In the genomic region with DNA sequence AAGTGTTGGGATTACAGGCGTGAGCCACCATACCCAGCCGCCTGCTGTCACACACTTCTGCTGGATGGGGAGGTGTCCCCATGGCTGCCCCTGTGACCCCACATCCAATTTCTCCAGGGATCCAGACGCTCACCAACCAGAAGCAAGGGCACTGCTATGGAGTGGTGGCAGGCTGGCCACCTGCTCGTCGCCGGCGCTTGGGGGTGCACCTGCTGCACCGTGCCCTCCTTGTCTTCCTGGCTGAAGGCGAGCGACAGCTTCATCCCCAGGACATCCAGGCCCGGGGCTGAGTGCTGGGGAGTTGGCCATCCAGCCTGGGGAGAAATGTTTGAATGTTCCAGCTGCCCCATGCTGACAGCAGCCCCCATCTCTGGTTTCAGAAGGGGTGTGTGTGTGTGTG, we compare ENCODE assay signal across 35 cellular contexts. TPM values are rescaled to one million over a fixed set of nuclear protein-coding genes. Genes with fewer than 3 reads are reported as not detected.
"Had no signal": no experiment of that assay in that cellular context is flagged by ENCODE, and none has a peak within 500 bp of the region (broad histone marks: within the 10 kb centered on the region; RNA-seq: fewer than 3 reads in every experiment).

No MANE protein-coding gene starts in this region.

- H3K27ac Mint-ChIP-seq: activated B cell treated with CpG ODN at 0.5 μM for 24 hours; activated CD4-positive, alpha-beta memory T cell treated with anti-CD3 and anti-CD28 coated beads for 36 hours; activated CD4-positive, alpha-beta T cell treated with anti-CD3 and anti-CD28 coated beads, Interleukin-2, amount 10 ng/mL, durations not matched to agents 24 days and 14 days; activated CD8-positive, alpha-beta T cell treated with anti-CD3 and anti-CD28 coated beads for 36 hours; activated naive CD4-positive, alpha-beta T cell treated with anti-CD3 and anti-CD28 coated beads for 36 hours; activated naive CD4-positive, alpha-beta T cell treated with anti-CD3 and anti-CD28 coated beads, Interleukin-2, amount 50 U/mL, for 72 hours; activated naive CD8-positive, alpha-beta T cell treated with anti-CD3 and anti-CD28 coated beads for 36 hours; activated T-cell treated with anti-CD3 and anti-CD28 coated beads, Interleukin-2, amount 50 U/mL, for 72 hours; activated T-helper 1 cell treated with anti-CD3 and anti-CD28 coated beads, Interleukin-12 subunit alpha, Interleukin-12 subunit beta, Interleukin-2, Interleukin-4 antibody, amounts not matched to agents 30 ng/mL and 10 ng/mL and 1 ng/mL, durations not matched to agents 14 hours and 24 hours and 36 hours; activated T-helper 17 cell treated with anti-CD3 and anti-CD28 coated beads, Interleukin-2, amount 50 U/mL, for 72 hours; T-helper 1 cell treated with Interleukin-12 subunit alpha and Interleukin-12 subunit beta and Interleukin-4 antibody, amounts not matched to agents 30 μg/mL and 1 μg/mL, for 36 hours; T-helper 2 cell treated with Interferon-gamma antibody and Interleukin-4, amounts not matched to agents 5 μg/mL and 100 μg/mL, for 36 hours had no signal

- DNase-seq: activated B cell treated with CpG ODN at 0.5 μM for 24 hours; activated CD4-positive, alpha-beta memory T cell treated with anti-CD3 and anti-CD28 coated beads for 36 hours; activated CD4-positive, alpha-beta T cell treated with anti-CD3 and anti-CD28 coated beads for 4 hours; activated CD4-positive, alpha-beta T cell treated with anti-CD3 and anti-CD28 coated beads, Interleukin-2, amount 10 ng/mL, durations not matched to agents 24 days and 14 days; activated CD4-positive, alpha-beta T cell treated with anti-CD3 and anti-CD28 coated beads, Interleukin-2, amount 50 U/mL, for 1 hour; activated CD4-positive, alpha-beta T cell treated with anti-CD3 and anti-CD28 coated beads, Interleukin-2, amount 50 U/mL, for 4 hours; activated CD4-positive, CD25-positive, alpha-beta regulatory T cell treated with anti-CD3 and anti-CD28 coated beads, Interleukin-2, amount 50 U/mL, for 72 hours; activated CD8-positive, alpha-beta memory T cell treated with anti-CD3 and anti-CD28 coated beads, Interleukin-2, amount 50 U/mL, for 4 hours; activated CD8-positive, alpha-beta T cell treated with anti-CD3 and anti-CD28 coated beads for 36 hours; activated effector memory CD4-positive, alpha-beta T cell treated with anti-CD3 and anti-CD28 coated beads, Interleukin-2, amount 50 U/mL, for 16 hours; activated gamma-delta T cell treated with Interleukin-2 at 50 U/mL for 16 hours; activated naive CD4-positive, alpha-beta T cell; activated naive CD4-positive, alpha-beta T cell treated with anti-CD3 and anti-CD28 coated beads for 36 hours; activated naive CD4-positive, alpha-beta T cell treated with anti-CD3 and anti-CD28 coated beads, Interleukin-2, amount 50 U/mL, for 16 hours; activated naive CD8-positive, alpha-beta T cell treated with anti-CD3 and anti-CD28 coated beads for 36 hours; activated T-cell treated with anti-CD3 and anti-CD28 coated beads for 4 hours; activated T-cell treated with anti-CD3 and anti-CD28 coated beads, Interleukin-2, amount 50 U/mL, for 1 hour; activated T-cell treated with anti-CD3 and anti-CD28 coated beads, Interleukin-2, amount 50 U/mL, for 4 hours; activated T-cell treated with anti-CD3 and anti-CD28 coated beads, Interleukin-2, amount 50 U/mL, for 72 hours; adrenal gland; amniotic stem cell; aorta; body of pancreas; brain microvascular endothelial cell; central memory CD4-positive, alpha-beta T cell; T-helper 1 cell; T-helper 2 cell; T-helper 9 cell had no signal

- H3K9me3 ChIP-seq: adrenal gland, body of pancreas, breast epithelium had no signal

- H3K4me3 Mint-ChIP-seq: activated B cell treated with CpG ODN at 0.5 μM for 24 hours; activated CD4-positive, alpha-beta memory T cell treated with anti-CD3 and anti-CD28 coated beads for 36 hours; activated CD4-positive, alpha-beta T cell treated with anti-CD3 and anti-CD28 coated beads, Interleukin-2, amount 10 ng/mL, durations not matched to agents 24 days and 14 days; activated CD8-positive, alpha-beta T cell treated with anti-CD3 and anti-CD28 coated beads for 36 hours; activated naive CD4-positive, alpha-beta T cell treated with anti-CD3 and anti-CD28 coated beads for 36 hours; activated naive CD8-positive, alpha-beta T cell treated with anti-CD3 and anti-CD28 coated beads for 36 hours; activated T-cell treated with anti-CD3 and anti-CD28 coated beads, Interleukin-2, amount 50 U/mL, for 4 hours; activated T-cell treated with anti-CD3 and anti-CD28 coated beads, Interleukin-2, amount 50 U/mL, for 72 hours; activated T-helper 1 cell treated with anti-CD3 and anti-CD28 coated beads, Interleukin-12 subunit alpha, Interleukin-12 subunit beta, Interleukin-2, Interleukin-4 antibody, amounts not matched to agents 30 ng/mL and 10 ng/mL and 1 ng/mL, durations not matched to agents 14 hours and 24 hours and 36 hours; activated T-helper 17 cell treated with anti-CD3 and anti-CD28 coated beads, Interleukin-2, amount 50 U/mL, for 72 hours; T-helper 1 cell treated with Interleukin-12 subunit alpha and Interleukin-12 subunit beta and Interleukin-4 antibody, amounts not matched to agents 30 μg/mL and 1 μg/mL, for 36 hours; T-helper 2 cell treated with Interferon-gamma antibody and Interleukin-4, amounts not matched to agents 5 μg/mL and 100 μg/mL, for 36 hours had no signal

- ATAC-seq: activated CD8-positive, alpha-beta T cell treated with anti-CD3 and anti-CD28 coated beads for 36 hours; activated naive CD4-positive, alpha-beta T cell treated with anti-CD3 and anti-CD28 coated beads, Interleukin-2, amount 50 U/mL, for 72 hours; activated T-cell treated with anti-CD3 and anti-CD28 coated beads, Interleukin-2, amount 50 U/mL, for 4 hours; activated T-cell treated with anti-CD3 and anti-CD28 coated beads, Interleukin-2, amount 50 U/mL, for 72 hours; activated T-helper 17 cell treated with anti-CD3 and anti-CD28 coated beads, Interleukin-2, amount 50 U/mL, for 72 hours; body of pancreas had no signal

- H3K4me1 Mint-ChIP-seq: activated T-helper 17 cell treated with anti-CD3 and anti-CD28 coated beads, Interleukin-2, amount 50 U/mL, for 72 hours had no signal

- H3K9me3 Mint-ChIP-seq: activated B cell treated with CpG ODN at 0.5 μM for 24 hours; activated CD4-positive, alpha-beta memory T cell treated with anti-CD3 and anti-CD28 coated beads for 36 hours; activated CD4-positive, alpha-beta T cell treated with anti-CD3 and anti-CD28 coated beads, Interleukin-2, amount 10 ng/mL, durations not matched to agents 24 days and 14 days; activated CD8-positive, alpha-beta T cell treated with anti-CD3 and anti-CD28 coated beads for 36 hours; activated naive CD4-positive, alpha-beta T cell treated with anti-CD3 and anti-CD28 coated beads for 36 hours; activated naive CD4-positive, alpha-beta T cell treated with anti-CD3 and anti-CD28 coated beads, Interleukin-2, amount 50 U/mL, for 72 hours; activated naive CD8-positive, alpha-beta T cell treated with anti-CD3 and anti-CD28 coated beads for 36 hours; activated T-cell treated with anti-CD3 and anti-CD28 coated beads, Interleukin-2, amount 50 U/mL, for 4 hours; activated T-cell treated with anti-CD3 and anti-CD28 coated beads, Interleukin-2, amount 50 U/mL, for 72 hours; activated T-helper 1 cell treated with anti-CD3 and anti-CD28 coated beads, Interleukin-12 subunit alpha, Interleukin-12 subunit beta, Interleukin-2, Interleukin-4 antibody, amounts not matched to agents 30 ng/mL and 10 ng/mL and 1 ng/mL, durations not matched to agents 14 hours and 24 hours and 36 hours; activated T-helper 17 cell treated with anti-CD3 and anti-CD28 coated beads, Interleukin-2, amount 50 U/mL, for 72 hours; T-helper 1 cell treated with Interleukin-12 subunit alpha and Interleukin-12 subunit beta and Interleukin-4 antibody, amounts not matched to agents 30 μg/mL and 1 μg/mL, for 36 hours; T-helper 2 cell treated with Interferon-gamma antibody and Interleukin-4, amounts not matched to agents 5 μg/mL and 100 μg/mL, for 36 hours had no signal

- H3K36me3 ChIP-seq: adrenal gland, brain microvascular endothelial cell, breast epithelium had no signal

- H3K36me3 Mint-ChIP-seq: activated naive CD4-positive, alpha-beta T cell treated with anti-CD3 and anti-CD28 coated beads, Interleukin-2, amount 50 U/mL, for 72 hours had no signal

- H3K4me3 ChIP-seq: adrenal gland, body of pancreas, breast epithelium had no signal

- H3K27me3 Mint-ChIP-seq: activated CD8-positive, alpha-beta T cell treated with anti-CD3 and anti-CD28 coated beads for 36 hours; activated T-helper 17 cell treated with anti-CD3 and anti-CD28 coated beads, Interleukin-2, amount 50 U/mL, for 72 hours had no signal

- H3K27ac ChIP-seq: adrenal gland, body of pancreas, brain microvascular endothelial cell, breast epithelium, VCaP had no signal

- H3K27me3 ChIP-seq: brain microvascular endothelial cell had no signal

RNA-seq across cellular contexts. Expression of a gene that starts 21.7 kb away (rescaled TPM):
- total RNA-seq: activated naive CD8-positive, alpha-beta T cell treated with anti-CD3 and anti-CD28 coated beads for 36 hours had no signal
